1 cellular context compared by ENCODE assay signal in the genomic region with DNA sequence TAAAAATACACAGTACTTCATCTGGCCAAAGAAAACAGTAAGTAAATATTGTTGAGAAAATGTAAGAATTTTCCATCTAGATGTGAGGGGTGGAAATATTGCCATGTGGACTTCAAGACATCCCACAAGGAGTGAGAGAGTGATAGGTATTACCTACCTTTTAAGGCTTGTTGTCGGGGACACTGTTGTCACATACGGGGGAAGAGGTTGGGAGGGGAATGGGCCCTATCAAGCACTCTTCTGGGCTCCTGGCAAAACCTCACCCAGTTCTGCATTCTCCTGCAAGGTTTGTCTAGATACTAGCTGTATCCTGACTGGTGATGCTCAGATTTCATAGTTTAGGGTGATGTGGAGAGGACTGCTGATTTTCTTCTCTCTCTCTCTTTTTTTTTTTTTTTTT.
TF ChIP-seq lines count a peak whose summit lies in the region.

No MANE protein-coding gene starts in this region.

TF ChIP-seq in HEK293, 187 proteins besides CTCF, POLR2A, EP300 and RAD21 (continued from another document):
- TF ChIP-seq ZIC2 (tag by site-specific recombination; IDR thresholded peaks at IDR 0.05) (no peak), ZNF529 (tag by site-specific recombination; IDR thresholded peaks at IDR 0.05; ENCODE audit: insufficient replicate concordance) (no peak), PRDM10 (tag by site-specific recombination; IDR thresholded peaks at IDR 0.05) (peak; percentile 98)
- TF ChIP-seq, protein P1, sequence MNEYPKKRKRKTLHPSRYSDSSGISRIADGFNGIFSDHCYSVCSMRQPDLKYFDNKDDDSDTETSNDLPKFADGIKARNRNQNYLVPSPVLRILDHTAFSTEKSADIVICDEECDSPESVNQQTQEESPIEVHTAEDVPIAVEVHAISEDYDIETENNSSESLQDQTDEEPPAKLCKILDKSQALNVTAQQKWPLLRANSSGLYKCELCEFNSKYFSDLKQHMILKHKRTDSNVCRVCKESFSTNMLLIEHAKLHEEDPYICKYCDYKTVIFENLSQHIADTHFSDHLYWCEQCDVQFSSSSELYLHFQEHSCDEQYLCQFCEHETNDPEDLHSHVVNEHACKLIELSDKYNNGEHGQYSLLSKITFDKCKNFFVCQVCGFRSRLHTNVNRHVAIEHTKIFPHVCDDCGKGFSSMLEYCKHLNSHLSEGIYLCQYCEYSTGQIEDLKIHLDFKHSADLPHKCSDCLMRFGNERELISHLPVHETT (tag by site-specific recombination; IDR thresholded peaks at IDR 0.05): no peak
